In genomic region chr17:61639818-61640217, GRCh38 we compare ENCODE assay signal across 42 cellular contexts. TPM values are rescaled to one million over a fixed set of nuclear protein-coding genes. Genes with fewer than 3 reads are reported as not detected.
"Had no signal": no experiment of that assay in that cellular context is flagged by ENCODE, and none has a peak within 500 bp of the region (broad histone marks: within the 10 kb centered on the region; RNA-seq: fewer than 3 reads in every experiment).

No MANE protein-coding gene starts in this region.

- H3K4me3 ChIP-seq: adrenal gland, ascending aorta, body of pancreas, breast epithelium, cardiac muscle cell had no signal

- H3K4me3 Mint-ChIP-seq: activated naive CD4-positive, alpha-beta T cell treated with anti-CD3 and anti-CD28 coated beads for 36 hours; activated naive CD4-positive, alpha-beta T cell treated with anti-CD3 and anti-CD28 coated beads, Interleukin-2, amount 10 ng/mL, durations not matched to agents 7 days and 5 days; activated naive CD4-positive, alpha-beta T cell treated with anti-CD3 and anti-CD28 coated beads, Interleukin-2, amount 50 U/mL, for 24 hours; activated naive CD8-positive, alpha-beta T cell; activated naive CD8-positive, alpha-beta T cell treated with anti-CD3 and anti-CD28 coated beads for 36 hours; activated naive CD8-positive, alpha-beta T cell treated with anti-CD3 and anti-CD28 coated beads, Interleukin-2, amount 10 ng/mL, durations not matched to agents 7 days and 5 days; activated naive CD8-positive, alpha-beta T cell treated with anti-CD3 and anti-CD28 coated beads, Interleukin-2, amount 50 U/mL, for 24 hours; activated T-cell treated with anti-CD3 and anti-CD28 coated beads, Interleukin-2, amount 50 U/mL, for 24 hours; activated T-cell treated with anti-CD3 and anti-CD28 coated beads, Interleukin-2, amount 50 U/mL, for 4 hours; activated T-cell treated with anti-CD3 and anti-CD28 coated beads, Interleukin-2, amount 50 U/mL, for 72 hours; activated T-helper 1 cell treated with anti-CD3 and anti-CD28 coated beads, Interleukin-12 subunit alpha, Interleukin-12 subunit beta, Interleukin-2, Interleukin-4 antibody, amounts not matched to agents 30 ng/mL and 10 ng/mL and 1 ng/mL, durations not matched to agents 14 hours and 24 hours and 36 hours; brain; central memory CD8-positive, alpha-beta T cell had no signal

- ATAC-seq: activated naive CD4-positive, alpha-beta T cell treated with anti-CD3 and anti-CD28 coated beads, Interleukin-2, amount 50 U/mL, for 72 hours; activated naive CD8-positive, alpha-beta T cell treated with anti-CD3 and anti-CD28 coated beads, Interleukin-2, amount 50 U/mL, for 24 hours; activated T-cell treated with anti-CD3 and anti-CD28 coated beads, Interleukin-2, amount 50 U/mL, for 4 hours; activated T-cell treated with anti-CD3 and anti-CD28 coated beads, Interleukin-2, amount 50 U/mL, for 72 hours; body of pancreas had no signal

- H3K27me3 ChIP-seq: adrenal gland, ascending aorta, body of pancreas, brain microvascular endothelial cell, breast epithelium, cardiac muscle cell had no signal

- H3K36me3 Mint-ChIP-seq: activated naive CD4-positive, alpha-beta T cell treated with anti-CD3 and anti-CD28 coated beads, Interleukin-2, amount 50 U/mL, for 24 hours; activated naive CD8-positive, alpha-beta T cell; activated naive CD8-positive, alpha-beta T cell treated with anti-CD3 and anti-CD28 coated beads for 36 hours; activated naive CD8-positive, alpha-beta T cell treated with anti-CD3 and anti-CD28 coated beads, Interleukin-2, amount 10 ng/mL, durations not matched to agents 7 days and 5 days; brain had no signal

- H3K27ac Mint-ChIP-seq: activated naive CD4-positive, alpha-beta T cell treated with anti-CD3 and anti-CD28 coated beads for 36 hours; activated naive CD4-positive, alpha-beta T cell treated with anti-CD3 and anti-CD28 coated beads, Interleukin-2, amount 10 ng/mL, durations not matched to agents 7 days and 5 days; activated naive CD4-positive, alpha-beta T cell treated with anti-CD3 and anti-CD28 coated beads, Interleukin-2, amount 50 U/mL, for 24 hours; activated naive CD4-positive, alpha-beta T cell treated with anti-CD3 and anti-CD28 coated beads, Interleukin-2, amount 50 U/mL, for 72 hours; activated naive CD8-positive, alpha-beta T cell; activated naive CD8-positive, alpha-beta T cell treated with anti-CD3 and anti-CD28 coated beads for 36 hours; activated naive CD8-positive, alpha-beta T cell treated with anti-CD3 and anti-CD28 coated beads, Interleukin-2, amount 10 ng/mL, durations not matched to agents 7 days and 5 days; activated naive CD8-positive, alpha-beta T cell treated with anti-CD3 and anti-CD28 coated beads, Interleukin-2, amount 50 U/mL, for 24 hours; activated T-cell treated with anti-CD3 and anti-CD28 coated beads, Interleukin-2, amount 50 U/mL, for 24 hours; activated T-cell treated with anti-CD3 and anti-CD28 coated beads, Interleukin-2, amount 50 U/mL, for 72 hours; activated T-helper 1 cell treated with anti-CD3 and anti-CD28 coated beads, Interleukin-12 subunit alpha, Interleukin-12 subunit beta, Interleukin-2, Interleukin-4 antibody, amounts not matched to agents 30 ng/mL and 10 ng/mL and 1 ng/mL, durations not matched to agents 14 hours and 24 hours and 36 hours; activated T-helper 2 cell treated with anti-CD3 and anti-CD28 coated beads, Interferon-gamma antibody, Interleukin-2, Interleukin-4, amounts not matched to agents 10 μg/mL and 5 μg/mL and 100 μg/mL, durations not matched to agents 14 hours and 24 hours and 36 hours; brain had no signal

- H3K36me3 ChIP-seq: adrenal gland, ascending aorta, brain microvascular endothelial cell, breast epithelium, cardiac muscle cell had no signal

- H3K9me3 Mint-ChIP-seq: activated naive CD4-positive, alpha-beta T cell treated with anti-CD3 and anti-CD28 coated beads, Interleukin-2, amount 10 ng/mL, durations not matched to agents 7 days and 5 days; activated naive CD4-positive, alpha-beta T cell treated with anti-CD3 and anti-CD28 coated beads, Interleukin-2, amount 50 U/mL, for 24 hours; activated naive CD4-positive, alpha-beta T cell treated with anti-CD3 and anti-CD28 coated beads, Interleukin-2, amount 50 U/mL, for 72 hours; activated naive CD8-positive, alpha-beta T cell treated with anti-CD3 and anti-CD28 coated beads, Interleukin-2, amount 10 ng/mL, durations not matched to agents 7 days and 5 days; activated naive CD8-positive, alpha-beta T cell treated with anti-CD3 and anti-CD28 coated beads, Interleukin-2, amount 50 U/mL, for 24 hours; activated T-cell treated with anti-CD3 and anti-CD28 coated beads, Interleukin-2, amount 50 U/mL, for 24 hours; activated T-cell treated with anti-CD3 and anti-CD28 coated beads, Interleukin-2, amount 50 U/mL, for 72 hours; activated T-helper 1 cell treated with anti-CD3 and anti-CD28 coated beads, Interleukin-12 subunit alpha, Interleukin-12 subunit beta, Interleukin-2, Interleukin-4 antibody, amounts not matched to agents 30 ng/mL and 10 ng/mL and 1 ng/mL, durations not matched to agents 14 hours and 24 hours and 36 hours; activated T-helper 2 cell treated with anti-CD3 and anti-CD28 coated beads, Interferon-gamma antibody, Interleukin-2, Interleukin-4, amounts not matched to agents 10 μg/mL and 5 μg/mL and 100 μg/mL, durations not matched to agents 14 hours and 24 hours and 36 hours; central memory CD8-positive, alpha-beta T cell had no signal

- H3K9me3 ChIP-seq: adrenal gland, body of pancreas had no signal

- H3K27ac ChIP-seq: adrenal gland, ascending aorta, body of pancreas, brain microvascular endothelial cell, breast epithelium, cardiac muscle cell had no signal

- H3K4me1 ChIP-seq: adrenal gland, ascending aorta, body of pancreas, breast epithelium had no signal

- DNase-seq: activated effector memory CD4-positive, alpha-beta T cell treated with anti-CD3 and anti-CD28 coated beads, Interleukin-2, amount 50 U/mL, for 16 hours; activated effector memory CD4-positive, alpha-beta T cell treated with Interleukin-2 at 50 U/mL for 16 hours; activated gamma-delta T cell; activated gamma-delta T cell treated with Interleukin-2 at 50 U/mL for 16 hours; activated naive CD4-positive, alpha-beta T cell; activated naive CD4-positive, alpha-beta T cell treated with anti-CD3 and anti-CD28 coated beads for 36 hours; activated naive CD4-positive, alpha-beta T cell treated with anti-CD3 and anti-CD28 coated beads, Interleukin-2, amount 10 ng/mL, durations not matched to agents 7 days and 5 days; activated naive CD4-positive, alpha-beta T cell treated with anti-CD3 and anti-CD28 coated beads, Interleukin-2, amount 50 U/mL, for 16 hours; activated naive CD4-positive, alpha-beta T cell treated with Interleukin-2 at 50 U/mL for 16 hours; activated naive CD8-positive, alpha-beta T cell treated with anti-CD3 and anti-CD28 coated beads for 36 hours; activated naive CD8-positive, alpha-beta T cell treated with anti-CD3 and anti-CD28 coated beads, Interleukin-2, amount 10 ng/mL, durations not matched to agents 7 days and 5 days; activated naive CD8-positive, alpha-beta T cell treated with anti-CD3 and anti-CD28 coated beads, Interleukin-2, amount 50 U/mL, for 24 hours; activated T-cell treated with anti-CD3 and anti-CD28 coated beads, Interleukin-2, amount 50 U/mL, for 1 hour; activated T-cell treated with anti-CD3 and anti-CD28 coated beads, Interleukin-2, amount 50 U/mL, for 24 hours; activated T-cell treated with anti-CD3 and anti-CD28 coated beads, Interleukin-2, amount 50 U/mL, for 4 hours; activated T-cell treated with anti-CD3 and anti-CD28 coated beads, Interleukin-2, amount 50 U/mL, for 48 hours; activated T-cell treated with anti-CD3 and anti-CD28 coated beads, Interleukin-2, amount 50 U/mL, for 72 hours; adrenal gland; amniotic stem cell; amygdala; anterior cingulate cortex; aorta; body of pancreas; brain microvascular endothelial cell; caudate nucleus; central memory CD4-positive, alpha-beta T cell; cerebellar nuclear complex had no signal

- H3K4me1 Mint-ChIP-seq: activated naive CD4-positive, alpha-beta T cell treated with anti-CD3 and anti-CD28 coated beads, Interleukin-2, amount 10 ng/mL, durations not matched to agents 7 days and 5 days; activated naive CD4-positive, alpha-beta T cell treated with anti-CD3 and anti-CD28 coated beads, Interleukin-2, amount 50 U/mL, for 24 hours; activated naive CD8-positive, alpha-beta T cell treated with anti-CD3 and anti-CD28 coated beads for 36 hours; activated naive CD8-positive, alpha-beta T cell treated with anti-CD3 and anti-CD28 coated beads, Interleukin-2, amount 10 ng/mL, durations not matched to agents 7 days and 5 days; activated naive CD8-positive, alpha-beta T cell treated with anti-CD3 and anti-CD28 coated beads, Interleukin-2, amount 50 U/mL, for 24 hours; brain; central memory CD8-positive, alpha-beta T cell had no signal

- FAIRE-seq: astrocyte, bronchial epithelial cell had no signal

RNA-seq across cellular contexts. Expression of gene NACA2, which starts 48.8 kb away (rescaled TPM):
- total RNA-seq: activated naive CD4-positive, alpha-beta T cell treated with anti-CD3 and anti-CD28 coated beads for 36 hours; activated naive CD4-positive, alpha-beta T cell treated with anti-CD3 and anti-CD28 coated beads, Interleukin-2, amount 50 U/mL, for 72 hours; activated naive CD8-positive, alpha-beta T cell treated with anti-CD3 and anti-CD28 coated beads for 36 hours; activated naive CD8-positive, alpha-beta T cell treated with anti-CD3 and anti-CD28 coated beads, Interleukin-2, amount 10 ng/mL, durations not matched to agents 7 days and 5 days; activated T-cell treated with anti-CD3 and anti-CD28 coated beads, Interleukin-2, amount 50 U/mL, for 4 hours; activated T-cell treated with anti-CD3 and anti-CD28 coated beads, Interleukin-2, amount 50 U/mL, for 72 hours; activated T-helper 2 cell treated with anti-CD3 and anti-CD28 coated beads, Interferon-gamma antibody, Interleukin-2, Interleukin-4, amounts not matched to agents 10 μg/mL and 5 μg/mL and 100 μg/mL, durations not matched to agents 14 hours and 24 hours and 36 hours; adrenal gland; aorta; ascending aorta; astrocyte; breast epithelium; bronchial epithelial cell; cardiac muscle cell; cardiac septum; cerebellum; chondrocyte had no signal
- polyA plus RNA-seq: cardiac muscle cell had no signal
